Comparison of ENCODE assay signal across 8 cellular contexts in genomic region chr11:46099973-46100335, GRCh38.
DNase-seq lines count a peak whose midpoint lies in the region; ATAC-seq and TF ChIP-seq lines count a peak whose summit lies in the region.

No MANE protein-coding gene starts in this region.

- peaks cover 33% of the 10 kb centered on the region; the same call in 1 of the 2 replicates for H4K20me1 ChIP-seq in OCI-LY3 (ENCODE audit: insufficient read depth, low read length)

- H3K4me3 Mint-ChIP-seq in T-helper 1 cell treated with Interleukin-12 subunit alpha and Interleukin-12 subunit beta and Interleukin-4 antibody, amounts not matched to agents 30 μg/mL and 1 μg/mL, for 36 hours = peak overlapping the region; percentile 55
- peak overlapping the region; percentile 41 for H3K4me3 Mint-ChIP-seq in stimulated activated effector memory CD8-positive, alpha-beta T cell treated with anti-CD3 and anti-CD28 coated beads, Interleukin-12 subunit alpha, Interleukin-12 subunit beta, amount 100 ng/mL, for 72 hours

- H3K4me3 ChIP-seq in OCI-LY3 (ENCODE audit: low read length) = peak overlapping the region; percentile 30

- peak overlapping the region; percentile 78 for H3K27ac Mint-ChIP-seq in T-helper 1 cell treated with Interleukin-12 subunit alpha and Interleukin-12 subunit beta and Interleukin-4 antibody, amounts not matched to agents 30 μg/mL and 1 μg/mL, for 36 hours
- H3K27ac Mint-ChIP-seq in stimulated activated effector memory CD8-positive, alpha-beta T cell treated with anti-CD3 and anti-CD28 coated beads, Interleukin-12 subunit alpha, Interleukin-12 subunit beta, amount 100 ng/mL, for 72 hours = peak overlapping the region; percentile 75

- H3K79me2 ChIP-seq in OCI-LY3 (ENCODE audit: low read length) = peaks cover 39% of the 10 kb centered on the region

- peaks cover 13% of the 10 kb centered on the region for H3K4me1 ChIP-seq in OCI-LY3 (ENCODE audit: low read length)

- no peaks in the 10 kb centered on the region for H3K36me3 ChIP-seq in OCI-LY3 (replicated peaks; ENCODE audit: low read depth, low read length)

- peaks cover 26% of the 10 kb centered on the region for H3K4me1 Mint-ChIP-seq in T-helper 1 cell treated with Interleukin-12 subunit alpha and Interleukin-12 subunit beta and Interleukin-4 antibody, amounts not matched to agents 30 μg/mL and 1 μg/mL, for 36 hours (ENCODE audit: low read depth)
- peaks cover 49% of the 10 kb centered on the region for H3K4me1 Mint-ChIP-seq in stimulated activated effector memory CD8-positive, alpha-beta T cell treated with anti-CD3 and anti-CD28 coated beads, Interleukin-12 subunit alpha, Interleukin-12 subunit beta, amount 100 ng/mL, for 72 hours

- no peak for ATAC-seq in stimulated activated effector memory CD8-positive, alpha-beta T cell treated with anti-CD3 and anti-CD28 coated beads, Interleukin-12 subunit alpha, Interleukin-12 subunit beta, amount 100 ng/mL, for 72 hours
- no peak for ATAC-seq in GM18873 (IDR thresholded peaks at IDR 0.05; ENCODE audit: low FRiP score, unreplicated experiment)

- no peaks in the 10 kb centered on the region for H3K27me3 ChIP-seq in OCI-LY3 (ENCODE audit: low read depth, low read length)

- peaks cover 3% of the 10 kb centered on the region for H3K36me3 Mint-ChIP-seq in T-helper 1 cell treated with Interleukin-12 subunit alpha and Interleukin-12 subunit beta and Interleukin-4 antibody, amounts not matched to agents 30 μg/mL and 1 μg/mL, for 36 hours (ENCODE audit: low read depth)
- no peaks in the 10 kb centered on the region for H3K36me3 Mint-ChIP-seq in stimulated activated effector memory CD8-positive, alpha-beta T cell treated with anti-CD3 and anti-CD28 coated beads, Interleukin-12 subunit alpha, Interleukin-12 subunit beta, amount 100 ng/mL, for 72 hours

- no peaks in the 10 kb centered on the region for H3K9me3 ChIP-seq in OCI-LY3 (ENCODE audit: insufficient read depth, low read length)

- no peak overlapping the region for H3K27ac ChIP-seq in OCI-LY3 (ENCODE audit: low read length)

- H3K9ac ChIP-seq in OCI-LY3 (ENCODE audit: low read length) = peak overlapping the region; percentile 12; the same call in 1 of the 2 replicates

- no peaks in the 10 kb centered on the region for H3K27me3 Mint-ChIP-seq in T-helper 1 cell treated with Interleukin-12 subunit alpha and Interleukin-12 subunit beta and Interleukin-4 antibody, amounts not matched to agents 30 μg/mL and 1 μg/mL, for 36 hours (ENCODE audit: low read depth)

- DNase-seq in T-helper 1 cell (no peak), fibroblast of gingiva (ENCODE audit: low read depth) (peak; percentile 3), inferior parietal cortex (ENCODE audit: extremely low spot score) (no peak), NCI-H1105 (lab: John Stamatoyannopoulos, UW) (no peak)
- no peak for DNase-seq in stimulated activated effector memory CD8-positive, alpha-beta T cell treated with anti-CD3 and anti-CD28 coated beads, Interleukin-12 subunit alpha, Interleukin-12 subunit beta, amount 100 ng/mL, for 72 hours (ENCODE audit: low spot score in 2 of 2)

- H2AFZ ChIP-seq in OCI-LY3 (ENCODE audit: low read depth, low read length) = no peak overlapping the region

- H3K4me2 ChIP-seq in OCI-LY3 (ENCODE audit: low read length) = peak overlapping the region; percentile 65

- no peaks in the 10 kb centered on the region for H3K9me3 Mint-ChIP-seq in T-helper 1 cell treated with Interleukin-12 subunit alpha and Interleukin-12 subunit beta and Interleukin-4 antibody, amounts not matched to agents 30 μg/mL and 1 μg/mL, for 36 hours
- no peaks in the 10 kb centered on the region for H3K9me3 Mint-ChIP-seq in stimulated activated effector memory CD8-positive, alpha-beta T cell treated with anti-CD3 and anti-CD28 coated beads, Interleukin-12 subunit alpha, Interleukin-12 subunit beta, amount 100 ng/mL, for 72 hours

- TF ChIP-seq CTCF in OCI-LY3 (IDR thresholded peaks at IDR 0.05; ENCODE audit: low read depth, low read length) = no peak
